In genomic region chr20:62209850-62210495, GRCh38 we compare ENCODE assay signal across 23 cellular contexts. TPM values are rescaled to one million over a fixed set of nuclear protein-coding genes. Genes with fewer than 3 reads are reported as not detected.
A peak's percentile ranks its signal among the peaks of the same experiment; 100 is the strongest.
DNase-seq lines count a peak whose midpoint lies in the region; ATAC-seq and TF ChIP-seq lines count a peak whose summit lies in the region.
"Had no signal": no experiment of that assay in that cellular context is flagged by ENCODE, and none has a peak within 500 bp of the region (broad histone marks: within the 10 kb centered on the region; RNA-seq: fewer than 3 reads in every experiment).

No MANE protein-coding gene starts in this region.

- H4K20me1 ChIP-seq in SK-N-SH (ENCODE audit: insufficient read depth): no peaks in the 10 kb centered on the region
- peaks cover 18% of the 10 kb centered on the region for H4K20me1 ChIP-seq in BLaER1
- H4K20me1 ChIP-seq in PC-3 (ENCODE audit: low read length): peaks cover 5% of the 10 kb centered on the region; the same call in 1 of the 2 replicates

- no peaks in the 10 kb centered on the region for H3K9me2 ChIP-seq in SK-N-SH
- H3K9me2 ChIP-seq in PC-3 (replicated peaks; ENCODE audit: low read length): no peaks in the 10 kb centered on the region

- CTCF ChIA-PET in SK-N-SH (lab: Yijun Ruan, JAX) (interaction anchor here (1.3 kb wide), 1 partner anchor 172 kb away, joined by 3 read pairs; no protein-coding TSS in a partner anchor), PC-3 (lab: Charles Lee) (no interaction called here)

- H3K79me2 ChIP-seq in SK-N-SH (ENCODE audit: insufficient read depth) (no peaks in the 10 kb centered on the region), PC-3 (ENCODE audit: low read length) (no peaks in the 10 kb centered on the region)

- TF ChIP-seq EP300 in SK-N-SH (IDR thresholded peaks at IDR 0.05; ENCODE audit: borderline replicate concordance in 1 of 2, low read depth in 1 of 2, low read length in 1 of 2): no peak

- H3K27ac ChIP-seq in SK-N-SH (ENCODE audit: low read depth in 2 of 2, low read length in 1 of 2): peak overlapping the region in 1 of 2 experiments; percentile 16; a peak in 1 of 4 replicates
- no peak overlapping the region for H3K27ac ChIP-seq in BLaER1
- H3K27ac ChIP-seq in PC-3 (ENCODE audit: low read length): no peak overlapping the region
- no peak overlapping the region for H3K27ac ChIP-seq in lower lobe of right lung
- H3K27ac ChIP-seq: HL-60, PC-9 had no signal

- H2AFZ ChIP-seq in SK-N-SH (ENCODE audit: low read depth): no peak overlapping the region
- no peak overlapping the region for H2AFZ ChIP-seq in PC-3 (ENCODE audit: low read length)
- H2AFZ ChIP-seq: PC-9 had no signal

- ATAC-seq in SK-N-SH treated with all-trans-retinoic acid at 6 μM for 48 hours (no peak), PC-3 (no peak), lower lobe of right lung (no peak), GM18873 (IDR thresholded peaks at IDR 0.05; ENCODE audit: low FRiP score, unreplicated experiment) (no peak)

- H3F3A ChIP-seq in SK-N-SH (replicated peaks; ENCODE audit: insufficient read depth): no peaks in the 10 kb centered on the region
- no peaks in the 10 kb centered on the region for H3F3A ChIP-seq in PC-3 (ENCODE audit: low read length, unreplicated experiment)

- 68% methylated on average over 10 of the region's 17 CpGs for WGBS in SK-N-SH (ENCODE audit: low lambda C conversion rate)

- H3K4me2 ChIP-seq in SK-N-SH (no peak overlapping the region), BLaER1 (peak overlapping the region; percentile 28; the same call in 1 of the 2 replicates), PC-3 (ENCODE audit: low read length) (peak overlapping the region; percentile 45; the same call in 1 of the 2 replicates)

- DNase-seq in SK-N-SH (peak; percentile 58), PC-3 (no peak), lower lobe of right lung (peak; percentile 16), ecto neural progenitor cell (ENCODE audit: low spot score) (no peak)
- no peak for DNase-seq in stimulated activated CD4-positive, alpha-beta T cell treated with anti-CD3 and anti-CD28 coated beads, Interleukin-1b, Interleukin-23, amount 100 ng/mL, for 48 hours
- DNase-seq: 8988T; ACHN; CD4-positive, alpha-beta T cell; MV-4-11; NCI-H187 treated with DMSO at 0.1 percent for 48 hours; NCI-H2171 treated with DMSO at 0.1 percent for 48 hours; NK-92 treated with Interleukin-12 subunit alpha and Interleukin-12 subunit beta, amount 100 ng/mL, for 24 hours had no signal

- no peak for TF ChIP-seq RAD21 in SK-N-SH (IDR thresholded peaks at IDR 0.05; ENCODE audit: low read length)

- no peak for TF ChIP-seq CTCF in SK-N-SH (IDR thresholded peaks at IDR 0.05)
- no peak for TF ChIP-seq CTCF in PC-3 (conservative IDR thresholded peaks at IDR 0.05; ENCODE audit: low read depth, low read length)
- TF ChIP-seq CTCF in lower lobe of right lung (IDR thresholded peaks at IDR 0.05): no peak

- no TSS peak for BruUV-seq in PC-3 (replicated peaks; lab: Mats Ljungman, UMichigan)

- H3K36me3 ChIP-seq in SK-N-SH (replicated peaks in 1 of 2; ENCODE audit: control insufficient read depth in 1 of 2, insufficient read depth in 2 of 2, low read length in 1 of 2): no peaks in the 10 kb centered on the region
- no peaks in the 10 kb centered on the region; the same call in 1 of the 2 replicates for H3K36me3 ChIP-seq in BLaER1
- H3K36me3 ChIP-seq in PC-3 (ENCODE audit: low read depth, low read length): no peaks in the 10 kb centered on the region
- peaks cover 5% of the 10 kb centered on the region for H3K36me3 ChIP-seq in lower lobe of right lung

- intact Hi-C loops in PC-3 (cut with micrococcal nuclease) (no loop called here), lower lobe of right lung (cut with DNase I) (no loop called here)

- H3K27me3 ChIP-seq in SK-N-SH (ENCODE audit: insufficient read depth): no peaks in the 10 kb centered on the region
- H3K27me3 ChIP-seq in BLaER1: peaks cover 12% of the 10 kb centered on the region
- H3K27me3 ChIP-seq in PC-3 (ENCODE audit: low read length): peaks cover 11% of the 10 kb centered on the region
- H3K27me3 ChIP-seq in lower lobe of right lung (ENCODE audit: low read depth): peaks cover 47% of the 10 kb centered on the region

- H3K4me1 ChIP-seq in SK-N-SH (ENCODE audit: control insufficient read depth in 1 of 2, insufficient read depth in 2 of 2, low read depth in 1 of 2, low read length in 1 of 2) (peaks cover 0 to 7% of the 10 kb centered on the region in 2 experiments; a peak in 1 of 4 replicates), BLaER1 (peaks cover 69% of the 10 kb centered on the region), PC-3 (ENCODE audit: insufficient read depth, low read length) (peaks cover 13% of the 10 kb centered on the region), lower lobe of right lung (no peaks in the 10 kb centered on the region)

- POLR2A ChIA-PET in SK-N-SH (lab: Yijun Ruan, JAX) (no interaction called here), PC-3 (lab: Charles Lee; ENCODE audit: unreplicated experiment) (no interaction called here)

- no peak overlapping the region for H3K9ac ChIP-seq in SK-N-SH
- H3K9ac ChIP-seq in BLaER1: no peak overlapping the region
- no peak overlapping the region for H3K9ac ChIP-seq in PC-3 (ENCODE audit: low read length)

- H3K9me3 ChIP-seq in SK-N-SH (no peaks in the 10 kb centered on the region), BLaER1 (no peaks in the 10 kb centered on the region), PC-3 (ENCODE audit: low read length) (no peaks in the 10 kb centered on the region), lower lobe of right lung (no peaks in the 10 kb centered on the region)

- no peak overlapping the region for H3K4me3 ChIP-seq in SK-N-SH (ENCODE audit: low read depth in 2 of 2, low read length in 1 of 2)
- no peak overlapping the region for H3K4me3 ChIP-seq in BLaER1
- no peak overlapping the region for H3K4me3 ChIP-seq in PC-3 (ENCODE audit: low read length)
- H3K4me3 ChIP-seq in lower lobe of right lung: no peak overlapping the region
- H3K4me3 ChIP-seq: PC-9 had no signal

TF ChIP-seq in SK-N-SH, 30 proteins besides CTCF, POLR2A, EP300 and RAD21:
- TF ChIP-seq TCF12 (IDR thresholded peaks at IDR 0.05) (no peak), CHD2 (IDR thresholded peaks at IDR 0.05; ENCODE audit: low read length, partially characterized antibody) (no peak), RCOR1 (IDR thresholded peaks at IDR 0.05; ENCODE audit: low read length) (no peak)

TF ChIP-seq in SK-N-SH treated with all-trans-retinoic acid at 6 μM for 48 hours, 23 proteins besides CTCF, POLR2A, EP300 and RAD21 (continues in another document):
- TF ChIP-seq TSHZ2 (CRISPR knock-in tag; IDR thresholded peaks at IDR 0.05) (no peak), ZNF565 (CRISPR knock-in tag; conservative IDR thresholded peaks at IDR 0.05; ENCODE audit: low read depth) (no peak), CREB5 (CRISPR knock-in tag; IDR thresholded peaks at IDR 0.05; ENCODE audit: low read depth) (no peak), PPARA (CRISPR knock-in tag; IDR thresholded peaks at IDR 0.05; ENCODE audit: borderline replicate concordance) (no peak), ZNF70 (CRISPR knock-in tag; IDR thresholded peaks at IDR 0.05) (no peak), ZFP3 (CRISPR knock-in tag; IDR thresholded peaks at IDR 0.05) (no peak), BACH2 (CRISPR knock-in tag; IDR thresholded peaks at IDR 0.05; ENCODE audit: borderline replicate concordance) (no peak), TCF4 (CRISPR knock-in tag; IDR thresholded peaks at IDR 0.05; ENCODE audit: borderline replicate concordance) (no peak)

RNA-seq across cellular contexts. Expression of gene HRH3, which starts 10.1 kb away (rescaled TPM):
- polyA plus RNA-seq in SK-N-SH (2012; rRNA removed): 0.02 TPM in 2 replicates
- 0.03 and 0.04 TPM in 2 replicates for polyA plus RNA-seq in SK-N-SH (2012; cell fraction: cytosol; rRNA removed)
- polyA plus RNA-seq in SK-N-SH (2012; cell fraction: nucleus; rRNA removed): 0.07 and 0.18 TPM in 2 replicates
- total RNA-seq in PC-3 (2014; rRNA removed): not detected in 2 replicates
- total RNA-seq in lower lobe of right lung: not detected
- total RNA-seq: CD4-positive, alpha-beta T cell; H4; LHCN-M2; MCF 10A; PC-9; RPMI7951; SK-MEL-5 had no signal
- polyA plus RNA-seq: BJ had no signal

RNA-seq across cellular contexts. Expression of gene MTG2, which starts 27.1 kb away (rescaled TPM):
- polyA plus RNA-seq in SK-N-SH (2012; rRNA removed): 36.6 and 42.9 TPM in 2 replicates
- polyA plus RNA-seq in SK-N-SH (2012; cell fraction: cytosol; rRNA removed): 25.8 and 27.8 TPM in 2 replicates
- 66.8 and 75.1 TPM in 2 replicates for polyA plus RNA-seq in SK-N-SH (2012; cell fraction: nucleus; rRNA removed)
- total RNA-seq in PC-3 (2014; rRNA removed) (33.9 and 40.5 TPM in 2 replicates), lower lobe of right lung (27.1 TPM)

RNA-seq across cellular contexts. Expression of gene OSBPL2, which starts 28.3 kb away (rescaled TPM):
- polyA plus RNA-seq in SK-N-SH (2012; rRNA removed): 17.7 and 18.7 TPM in 2 replicates
- 10.6 and 13.0 TPM in 2 replicates for polyA plus RNA-seq in SK-N-SH (2012; cell fraction: cytosol; rRNA removed)
- polyA plus RNA-seq in SK-N-SH (2012; cell fraction: nucleus; rRNA removed): 38.0 and 48.3 TPM in 2 replicates
- total RNA-seq in PC-3 (2014; rRNA removed) (32.5 and 39.7 TPM in 2 replicates), lower lobe of right lung (56.0 TPM)

Comparison
In these comparisons a context has a peak if more than half of its experiments do, and no peak if none do; other contexts are left out.
1. DNase-seq: peak in SK-N-SH (single experiment) and lower lobe of right lung (single experiment); none in PC-3 (single experiment), stimulated activated CD4-positive, alpha-beta T cell treated with anti-CD3 and anti-CD28 coated beads, Interleukin-1b, Interleukin-23, amount 100 ng/mL, for 48 hours (single experiment) and ecto neural progenitor cell (single experiment).